12 cellular contexts compared by ENCODE assay signal in genomic region chr9:95341262-95342011, GRCh38. TPM values are rescaled to one million over a fixed set of nuclear protein-coding genes. Genes with fewer than 3 reads are reported as not detected.
DNase-seq lines count a peak whose midpoint lies in the region; ATAC-seq, FAIRE-seq and TF ChIP-seq lines count a peak whose summit lies in the region.
"Had no signal": no experiment of that assay in that cellular context is flagged by ENCODE, and none has a peak within 500 bp of the region (broad histone marks: within the 10 kb centered on the region; RNA-seq: fewer than 3 reads in every experiment).

No MANE protein-coding gene starts in this region.

- H3K27ac ChIP-seq in OCI-LY3 (ENCODE audit: low read length) = no peak overlapping the region
- H3K27ac ChIP-seq in endothelial cell of umbilical vein (ENCODE audit: insufficient read depth, low read depth, low read length) = no peak overlapping the region
- no peak overlapping the region for H3K27ac ChIP-seq in osteoblast (ENCODE audit: low read depth, low read length)
- H3K27ac ChIP-seq in kidney (ENCODE audit: low read depth in 2 of 2, low read length in 2 of 2) = no peak overlapping the region
- H3K27ac ChIP-seq: right lobe of liver had no signal

- H3K27me3 ChIP-seq in OCI-LY3 (ENCODE audit: low read depth, low read length) = no peaks in the 10 kb centered on the region
- H3K27me3 ChIP-seq in endothelial cell of umbilical vein (ENCODE audit: control insufficient read depth in 2 of 2, insufficient read depth in 2 of 2, low read length in 2 of 2) = no peaks in the 10 kb centered on the region
- H3K27me3 ChIP-seq in osteoblast (ENCODE audit: insufficient read depth, low read length) = no peaks in the 10 kb centered on the region
- H3K27me3 ChIP-seq: right lobe of liver had no signal

- dilution Hi-C loops in endothelial cell of umbilical vein (cut with MboI; ENCODE audit: extremely low pct_ligation_motif_present, low sequenced_read_pairs) = no loop called here

- no peak overlapping the region for H3K4me3 ChIP-seq in OCI-LY3 (ENCODE audit: low read length)
- no peak overlapping the region for H3K4me3 ChIP-seq in endothelial cell of umbilical vein (replicated peaks in 1 of 3; ENCODE audit: insufficient read depth in 1 of 3, low read depth in 1 of 3, low read length in 3 of 3)
- no peak overlapping the region for H3K4me3 ChIP-seq in osteoblast (ENCODE audit: insufficient read depth, low read length)
- no peak overlapping the region for H3K4me3 ChIP-seq in kidney (ENCODE audit: low read length in 2 of 2)
- H3K4me3 ChIP-seq: right lobe of liver had no signal

- POLR2A ChIA-PET in endothelial cell of umbilical vein (lab: Charles Lee) = no interaction called here

- H4K20me1 ChIP-seq in OCI-LY3 (ENCODE audit: insufficient read depth, low read length) (no peaks in the 10 kb centered on the region), endothelial cell of umbilical vein (replicated peaks; ENCODE audit: control insufficient read depth, extremely low read depth, insufficient read depth, low read length) (no peaks in the 10 kb centered on the region), osteoblast (ENCODE audit: insufficient read depth, low read length) (no peaks in the 10 kb centered on the region)

- H3K79me2 ChIP-seq in OCI-LY3 (ENCODE audit: low read length) (no peaks in the 10 kb centered on the region), endothelial cell of umbilical vein (ENCODE audit: control insufficient read depth, insufficient read depth, low read length) (no peaks in the 10 kb centered on the region), osteoblast (ENCODE audit: insufficient read depth, low read length) (no peaks in the 10 kb centered on the region)

- no peak for TF ChIP-seq POLR2A in GM12891 (IDR thresholded peaks at IDR 0.05; ENCODE audit: low read depth, low read length)
- no peak for TF ChIP-seq POLR2A in endothelial cell of umbilical vein (IDR thresholded peaks at IDR 0.05; ENCODE audit: low read depth, low read length)

- no peaks in the 10 kb centered on the region for H3K9me1 ChIP-seq in endothelial cell of umbilical vein (replicated peaks; ENCODE audit: control insufficient read depth, extremely low read depth, insufficient read depth, low read length)

- H3K9ac ChIP-seq in OCI-LY3 (ENCODE audit: low read length) (no peak overlapping the region), endothelial cell of umbilical vein (replicated peaks; ENCODE audit: extremely low read depth, insufficient read depth, low read length) (no peak overlapping the region), kidney (ENCODE audit: low read length in 2 of 2) (no peak overlapping the region)

- BruUV-seq in endothelial cell of umbilical vein (replicated peaks; lab: Mats Ljungman, UMichigan) = no TSS peak

- H2AFZ ChIP-seq in OCI-LY3 (ENCODE audit: low read depth, low read length) (no peak overlapping the region), endothelial cell of umbilical vein (ENCODE audit: low read depth, low read length) (no peak overlapping the region), osteoblast (ENCODE audit: low read length) (no peak overlapping the region)

- H3K9me3 ChIP-seq in OCI-LY3 (ENCODE audit: insufficient read depth, low read length) = no peaks in the 10 kb centered on the region
- H3K9me3 ChIP-seq in endothelial cell of umbilical vein (replicated peaks; ENCODE audit: control insufficient read depth, insufficient read depth, low read length) = no peaks in the 10 kb centered on the region
- peaks cover 3% of the 10 kb centered on the region for H3K9me3 ChIP-seq in osteoblast (ENCODE audit: low read depth, low read length)
- H3K9me3 ChIP-seq in kidney (ENCODE audit: control insufficient read depth in 1 of 2, low read length in 2 of 2) = no peaks in the 10 kb centered on the region
- H3K9me3 ChIP-seq: right lobe of liver had no signal

- no peak for ATAC-seq in HG03175 (IDR thresholded peaks at IDR 0.05; ENCODE audit: unreplicated experiment)
- ATAC-seq: effector memory CD8-positive, alpha-beta T cell had no signal

- H3K36me3 ChIP-seq in OCI-LY3 (replicated peaks; ENCODE audit: low read depth, low read length) = no peaks in the 10 kb centered on the region
- H3K36me3 ChIP-seq in endothelial cell of umbilical vein (ENCODE audit: control insufficient read depth in 2 of 2, extremely low read depth in 1 of 2, insufficient read depth in 2 of 2, low read length in 2 of 2) = no peaks in the 10 kb centered on the region
- no peaks in the 10 kb centered on the region for H3K36me3 ChIP-seq in osteoblast (ENCODE audit: insufficient read depth, low read length)
- H3K36me3 ChIP-seq in kidney (ENCODE audit: control insufficient read depth in 1 of 2, insufficient read depth in 2 of 2, low read length in 2 of 2) = no peaks in the 10 kb centered on the region
- H3K36me3 ChIP-seq: right lobe of liver had no signal

- peak; percentile 20; the same call in 1 of the 2 replicates for TF ChIP-seq CTCF in OCI-LY3 (IDR thresholded peaks at IDR 0.05; ENCODE audit: low read depth, low read length)
- peak in 1 of 2 donors; percentile 21 for TF ChIP-seq CTCF in endothelial cell of umbilical vein (IDR thresholded peaks at IDR 0.05; ENCODE audit: extremely low read depth in 1 of 2, insufficient read depth in 1 of 2, low read depth in 1 of 2, low read length in 2 of 2)
- peak; percentile 36 for TF ChIP-seq CTCF in osteoblast (IDR thresholded peaks at IDR 0.05; ENCODE audit: extremely low read depth, low read depth, low read length)
- no peak for TF ChIP-seq CTCF in kidney (IDR thresholded peaks at IDR 0.05; ENCODE audit: borderline replicate concordance, extremely low read depth, insufficient read depth)

- no peaks in the 10 kb centered on the region for H3K4me1 ChIP-seq in OCI-LY3 (ENCODE audit: low read length)
- no peaks in the 10 kb centered on the region for H3K4me1 ChIP-seq in endothelial cell of umbilical vein (ENCODE audit: control insufficient read depth, extremely low read depth, insufficient read depth, low read length)
- H3K4me1 ChIP-seq in osteoblast (ENCODE audit: insufficient read depth, low read length) = no peaks in the 10 kb centered on the region
- H3K4me1 ChIP-seq in kidney (ENCODE audit: control insufficient read depth in 1 of 2, insufficient read depth in 1 of 2, low read depth in 1 of 2, low read length in 2 of 2) = no peaks in the 10 kb centered on the region
- H3K4me1 ChIP-seq: right lobe of liver had no signal

- no peak for FAIRE-seq in GM12891 (lab: Jason Lieb, UNC)
- no peak for FAIRE-seq in endothelial cell of umbilical vein (lab: Jason Lieb, UNC)
- no peak for FAIRE-seq in kidney (lab: Jason Lieb, UNC)

- H3K4me2 ChIP-seq in OCI-LY3 (ENCODE audit: low read length) (no peak overlapping the region), endothelial cell of umbilical vein (ENCODE audit: insufficient read depth, low read length) (no peak overlapping the region), osteoblast (ENCODE audit: insufficient read depth, low read length) (no peak overlapping the region)

- intact Hi-C loops in endothelial cell of umbilical vein (cut with micrococcal nuclease) (no loop called here), kidney (cut with DNase I) (no loop called here)

- CTCF ChIA-PET in endothelial cell of umbilical vein (lab: Charles Lee) = interaction anchor here (0.7 to 1.9 kb wide), 7 partner anchors 9 to 876 kb away, joined by 3 to 5 read pairs (median 3); no protein-coding TSS in a partner anchor

- DNase-seq in GM12891 (ENCODE audit: insufficient read length, low spot score) = no peak
- DNase-seq in endothelial cell of umbilical vein (ENCODE audit: low read depth, low spot score) = peak; percentile 21
- peak; percentile 80 for DNase-seq in osteoblast (ENCODE audit: insufficient read length, low spot score, missing footprints)
- no peak for DNase-seq in ecto neural progenitor cell (ENCODE audit: low spot score)
- no peak for DNase-seq in cortex of kidney (lab: John Stamatoyannopoulos, UW)
- DNase-seq in kidney = no peak
- DNase-seq: activated naive CD4-positive, alpha-beta T cell treated with Interleukin-2 at 50 U/mL for 16 hours; effector memory CD8-positive, alpha-beta T cell; NCI-H510A; right lobe of liver had no signal

TF ChIP-seq in GM12891, 5 proteins besides CTCF, POLR2A, EP300 and RAD21:
- no peak for TF ChIP-seq TAF1 (IDR thresholded peaks at IDR 0.05; ENCODE audit: low read depth, low read length)
- TF ChIP-seq POU2F2 (IDR thresholded peaks at IDR 0.05; ENCODE audit: low read depth, low read length) = peak; percentile 62; the same call in 1 of the 2 replicates

TF ChIP-seq in endothelial cell of umbilical vein, 7 proteins besides CTCF, POLR2A, EP300 and RAD21:
- TF ChIP-seq FOS (IDR thresholded peaks at IDR 0.05; ENCODE audit: borderline replicate concordance, insufficient read depth, low read length) = no peak
- no peak for TF ChIP-seq MAX (IDR thresholded peaks at IDR 0.05; ENCODE audit: insufficient read depth, insufficient read length)
- TF ChIP-seq JUN (IDR thresholded peaks at IDR 0.05; ENCODE audit: borderline replicate concordance, insufficient read depth, insufficient read length, low read depth) = no peak
- no peak for TF ChIP-seq EZH2 (IDR thresholded peaks at IDR 0.05; ENCODE audit: borderline replicate concordance, low read depth, low read length, severe bottlenecking)
- TF ChIP-seq MYC (IDR thresholded peaks at IDR 0.05; ENCODE audit: low read depth, low read length) = no peak
- TF ChIP-seq GATA2 (IDR thresholded peaks at IDR 0.05; ENCODE audit: insufficient read depth, insufficient read length, low read depth, low read length) = no peak
- TF ChIP-seq POLR2AphosphoS5 (IDR thresholded peaks at IDR 0.05; ENCODE audit: insufficient read depth, low read depth, low read length) = no peak
TF ChIP-seq in endothelial cell of umbilical vein: peak in this region for 0.

RNA-seq across cellular contexts. Expression of gene FANCC, which starts 23.9 kb away (rescaled TPM):
- polyA plus RNA-seq in GM12891 (2012; ENCODE audit: low read depth, missing spikeins) = 4.3 TPM
- total RNA-seq in endothelial cell of umbilical vein (13.1 and 14.0 TPM in 2 replicates), osteoblast (4.7 and 5.4 TPM in 2 replicates), kidney (10.8 TPM)
- polyA plus RNA-seq in endothelial cell of umbilical vein (4.6 and 5.7 TPM in 2 replicates), kidney (ENCODE audit: insufficient read depth, low read depth, low replicate concordance) (7.5 TPM)
- 6.0 and 6.1 TPM in 2 replicates for polyA plus RNA-seq in endothelial cell of umbilical vein (2011; cell fraction: cytosol; rRNA removed)
- 13.7 and 15.7 TPM in 2 replicates for polyA plus RNA-seq in endothelial cell of umbilical vein (2011; cell fraction: nucleus; rRNA removed)
- 8.1 and 9.4 TPM in 2 replicates for polyA plus RNA-seq in endothelial cell of umbilical vein (2012)
- 11.4 and 14.7 TPM in 2 replicates for polyA minus RNA-seq in endothelial cell of umbilical vein
- polyA minus RNA-seq in endothelial cell of umbilical vein (2011; cell fraction: cytosol; rRNA and poly(A)+ RNA removed) = 15.4 TPM
- polyA minus RNA-seq in endothelial cell of umbilical vein (2011; cell fraction: nucleus; rRNA and poly(A)+ RNA removed) = 19.5 and 31.6 TPM in 2 replicates

Comparison
In these comparisons a context has a peak if more than half of its experiments do, and no peak if none do; other contexts are left out.
1. DNase-seq: peak in endothelial cell of umbilical vein (single experiment) and osteoblast (single experiment); none in GM12891 (single experiment), ecto neural progenitor cell (single experiment), cortex of kidney (single experiment) and kidney (single experiment).